ENCODE assay signal across 19 cellular contexts in the genomic region with DNA sequence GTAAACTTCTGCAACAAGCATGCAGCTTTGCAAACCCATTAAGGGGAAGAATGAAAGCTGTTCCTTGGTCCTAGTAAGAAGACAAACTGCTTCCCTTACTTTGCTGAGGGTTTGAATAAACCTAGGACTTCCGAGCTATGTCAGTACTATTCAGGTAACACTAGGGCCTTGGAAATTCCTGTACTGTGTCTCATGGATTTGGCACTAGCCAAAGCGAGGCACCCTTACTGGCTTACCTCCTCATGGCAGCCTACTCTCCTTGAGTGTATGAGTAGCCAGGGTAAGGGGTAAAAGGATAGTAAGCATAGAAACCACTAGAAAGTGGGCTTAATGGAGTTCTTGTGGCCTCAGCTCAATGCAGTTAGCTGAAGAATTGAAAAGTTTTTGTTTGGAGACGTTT.
"Had no signal": no experiment of that assay in that cellular context is flagged by ENCODE, and none has a peak within 500 bp of the region (broad histone marks: within the 10 kb centered on the region; RNA-seq: fewer than 3 reads in every experiment).

No MANE protein-coding gene starts in this region.

- H3K9me3 ChIP-seq: esophagus squamous epithelium, mucosa of descending colon, ovary, right atrium auricular region, sigmoid colon, testis, tibial nerve, upper lobe of right lung, vagina had no signal

- H3K27ac ChIP-seq: dorsolateral prefrontal cortex, ovary, right atrium auricular region, sigmoid colon, testis, tibial nerve, upper lobe of right lung, vagina had no signal

- H3K4me1 ChIP-seq: right atrium auricular region, sigmoid colon, testis, tibial nerve, upper lobe of right lung, vagina had no signal

- H3K4me3 ChIP-seq: dorsolateral prefrontal cortex, esophagus squamous epithelium, mucosa of descending colon, ovary, right atrium auricular region, sigmoid colon, skin epidermis, testis, tibial nerve, upper lobe of right lung, vagina had no signal

- DNase-seq: cortex of kidney; dorsolateral prefrontal cortex; effector CD8-positive, alpha-beta T cell; esophagus squamous epithelium; foreskin fibroblast; mucosa of descending colon; naive thymus-derived CD8-positive, alpha-beta T cell; ovary; sigmoid colon; stimulated activated CD4-positive, alpha-beta T cell treated with anti-CD3 and anti-CD28 coated beads, Interleukin-2, amount 100 ng/mL, for 24 hours; stimulated activated CD4-positive, alpha-beta T cell treated with anti-CD3 and anti-CD28 coated beads, Interleukin-4, amount 100 ng/mL, for 4 hours; stimulated activated naive B cell treated with anti-CD40 and anti-IgM and Interleukin-4, amounts not matched to agents 10 μg/mL and 1 μg/mL and 100 μg/mL, for 72 hours; stimulated activated naive CD8-positive, alpha-beta T cell treated with anti-CD3 and anti-CD28 coated beads, Interleukin-15, amount 100 ng/mL, for 72 hours; testis; upper lobe of right lung had no signal

- H3K36me3 ChIP-seq: ovary, right atrium auricular region, sigmoid colon, upper lobe of right lung, vagina had no signal

- H3K27me3 ChIP-seq: esophagus squamous epithelium, ovary, right atrium auricular region, sigmoid colon, testis, tibial nerve, upper lobe of right lung, vagina had no signal

- ATAC-seq: mucosa of descending colon; naive thymus-derived CD8-positive, alpha-beta T cell; stimulated activated naive B cell treated with anti-CD40 and anti-IgM and Interleukin-4, amounts not matched to agents 10 μg/mL and 1 μg/mL and 100 μg/mL, for 72 hours; stimulated activated naive CD8-positive, alpha-beta T cell treated with anti-CD3 and anti-CD28 coated beads, Interleukin-15, amount 100 ng/mL, for 72 hours; upper lobe of right lung had no signal
